10 cellular contexts compared by ENCODE assay signal in genomic region chr7:16071246-16071857, GRCh38.
DNase-seq lines count a peak whose midpoint lies in the region; ATAC-seq, FAIRE-seq and TF ChIP-seq lines count a peak whose summit lies in the region.
"Had no signal": no experiment of that assay in that cellular context is flagged by ENCODE, and none has a peak within 500 bp of the region (broad histone marks: within the 10 kb centered on the region; RNA-seq: fewer than 3 reads in every experiment).

No MANE protein-coding gene starts in this region.

- H3K4me3 ChIP-seq in CD4-positive, CD25-positive, alpha-beta regulatory T cell (ENCODE audit: low read depth, low read length): no peak overlapping the region
- no peak overlapping the region for H3K4me3 ChIP-seq in retinal pigment epithelial cell (ENCODE audit: low read length)
- H3K4me3 ChIP-seq: SJCRH30 had no signal

- H3K27ac ChIP-seq in CD4-positive, CD25-positive, alpha-beta regulatory T cell (ENCODE audit: insufficient read depth, low read length, poor library complexity, severe bottlenecking): no peak overlapping the region
- H3K27ac ChIP-seq: neutrophil, SJCRH30 had no signal

- H3K27ac Mint-ChIP-seq in CD4-positive, CD25-positive, alpha-beta regulatory T cell: no peak overlapping the region

- TF ChIP-seq CTCF in retinal pigment epithelial cell (conservative IDR thresholded peaks at IDR 0.05; ENCODE audit: low read depth, low read length): peak; percentile 60

- peak; percentile 84 for FAIRE-seq in TTC549 (lab: Jason Lieb, UNC)

- ATAC-seq in CD4-positive, CD25-positive, alpha-beta regulatory T cell (ENCODE audit: low read depth in 2 of 2): no peak
- ATAC-seq in GM18867 (IDR thresholded peaks at IDR 0.05; ENCODE audit: unreplicated experiment) (peak; percentile 88), HG03066 (IDR thresholded peaks at IDR 0.05; ENCODE audit: low read depth, unreplicated experiment) (peak; percentile 91)

- no peaks in the 10 kb centered on the region for H3K27me3 ChIP-seq in CD4-positive, CD25-positive, alpha-beta regulatory T cell (ENCODE audit: control insufficient read depth, insufficient read depth, low read length)
- H3K27me3 ChIP-seq: neutrophil, SJCRH30 had no signal

- H3K9me3 Mint-ChIP-seq in CD4-positive, CD25-positive, alpha-beta regulatory T cell: peaks cover 0 to 2% (median 0%) of the 10 kb centered on the region in 7 donors

- no peaks in the 10 kb centered on the region for H3K36me3 Mint-ChIP-seq in CD4-positive, CD25-positive, alpha-beta regulatory T cell

- H3K36me3 ChIP-seq in CD4-positive, CD25-positive, alpha-beta regulatory T cell (ENCODE audit: control insufficient read depth, insufficient read depth, low read length): no peaks in the 10 kb centered on the region
- H3K36me3 ChIP-seq: neutrophil, SJCRH30 had no signal

- DNase-seq in CD4-positive, CD25-positive, alpha-beta regulatory T cell: peak in 2 of 3 donors; percentile 12 to 42
- DNase-seq in NCI-H2029 treated with DMSO at 0.1 percent for 48 hours (lab: John Stamatoyannopoulos, UW): peak; percentile 69
- DNase-seq in germinal center (ENCODE audit: low spot score): peak; percentile 6
- DNase-seq in retinal pigment epithelial cell (ENCODE audit: low read depth): no peak
- DNase-seq in GOT3 (lab: John Stamatoyannopoulos, UW): no peak

- H3K4me3 Mint-ChIP-seq in CD4-positive, CD25-positive, alpha-beta regulatory T cell: no peak overlapping the region

- H3K9me3 ChIP-seq in CD4-positive, CD25-positive, alpha-beta regulatory T cell (ENCODE audit: control insufficient read depth in 2 of 2, low read length in 2 of 2): no peaks in the 10 kb centered on the region
- H3K9me3 ChIP-seq: neutrophil, SJCRH30 had no signal

- no peaks in the 10 kb centered on the region for H3K4me1 Mint-ChIP-seq in CD4-positive, CD25-positive, alpha-beta regulatory T cell

- no peaks in the 10 kb centered on the region for H3K4me1 ChIP-seq in CD4-positive, CD25-positive, alpha-beta regulatory T cell (ENCODE audit: control insufficient read depth, insufficient read depth, low read length, poor library complexity, severe bottlenecking)

- H3K27me3 Mint-ChIP-seq in CD4-positive, CD25-positive, alpha-beta regulatory T cell: no peaks in the 10 kb centered on the region

Comparison
In these comparisons a context has a peak if more than half of its experiments do, and no peak if none do; other contexts are left out.
1. ATAC-seq: peak in GM18867 (single experiment) and HG03066 (single experiment); none in CD4-positive, CD25-positive, alpha-beta regulatory T cell (0 of 2).
2. DNase-seq: peak in CD4-positive, CD25-positive, alpha-beta regulatory T cell (2 of 3), NCI-H2029 treated with DMSO at 0.1 percent for 48 hours (single experiment) and germinal center (single experiment); none in retinal pigment epithelial cell (single experiment) and GOT3 (single experiment).